In the genomic region with DNA sequence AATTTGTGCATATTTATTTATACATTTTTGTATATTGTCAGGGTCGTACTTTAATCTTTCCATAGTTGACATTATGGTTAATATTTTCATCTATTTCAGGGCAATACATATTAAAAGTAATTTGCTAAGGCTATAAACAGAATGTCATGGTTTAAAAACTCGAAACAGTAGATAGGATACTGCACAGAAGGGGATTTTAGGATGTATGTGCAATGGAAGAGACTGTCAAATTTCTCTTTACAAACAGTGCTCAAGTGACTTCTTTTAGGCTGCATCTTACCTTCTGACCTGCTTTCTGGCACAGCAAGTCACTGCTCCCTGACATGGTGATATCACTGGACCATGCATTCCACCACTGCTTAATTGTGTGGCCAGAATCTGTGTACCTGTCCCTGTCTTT, we compare ENCODE assay signal across 23 cellular contexts.
"Had no signal": no experiment of that assay in that cellular context is flagged by ENCODE, and none has a peak within 500 bp of the region (broad histone marks: within the 10 kb centered on the region; RNA-seq: fewer than 3 reads in every experiment).

No MANE protein-coding gene starts in this region.

- H3K36me3 ChIP-seq: colonic mucosa, esophagus squamous epithelium, gastrocnemius medialis, heart right ventricle, left lung, lower lobe of right lung had no signal

- H3K27me3 Mint-ChIP-seq: dendritic cell treated with granulocyte-macrophage colony-stimulating factor and Interleukin-4, amounts not matched to agents 40 ng/mL and 50 ng/mL, for 4 days; effector memory CD8-positive, alpha-beta T cell had no signal

- DNase-seq: colonic mucosa; cortex of kidney; effector CD8-positive, alpha-beta T cell; effector memory CD8-positive, alpha-beta T cell; endodermal cell; erythroblast; esophagus squamous epithelium; foreskin fibroblast; foreskin melanocyte; gastrocnemius medialis; glutamatergic neuron; head of caudate nucleus; heart right ventricle; hippocampal formation; left cardiac atrium; left lung; left ventricle myocardium superior; lower lobe of right lung; mesenchymal stem cell; midbrain had no signal

- H3K9me3 ChIP-seq: colonic mucosa, esophagus squamous epithelium, gastrocnemius medialis, heart right ventricle, left lung, lower lobe of right lung had no signal

- ATAC-seq: effector memory CD8-positive, alpha-beta T cell; esophagus mucosa; gastrocnemius medialis; heart right ventricle; left cardiac atrium; left lung; left ventricle myocardium superior; lower lobe of right lung had no signal

- H3K4me3 Mint-ChIP-seq: dendritic cell treated with granulocyte-macrophage colony-stimulating factor and Interleukin-4, amounts not matched to agents 40 ng/mL and 50 ng/mL, for 4 days; effector memory CD8-positive, alpha-beta T cell; endodermal cell had no signal

- H3K27ac ChIP-seq: colonic mucosa, epithelial cell of prostate, esophagus squamous epithelium, gastrocnemius medialis, heart right ventricle, left lung, lower lobe of right lung had no signal

- H3K27ac Mint-ChIP-seq: dendritic cell treated with granulocyte-macrophage colony-stimulating factor and Interleukin-4, amounts not matched to agents 40 ng/mL and 50 ng/mL, for 4 days; effector memory CD8-positive, alpha-beta T cell; endodermal cell had no signal

- H3K4me3 ChIP-seq: colonic mucosa, esophagus squamous epithelium, gastrocnemius medialis, heart right ventricle, left lung, lower lobe of right lung had no signal

- H3K9me3 Mint-ChIP-seq: dendritic cell treated with granulocyte-macrophage colony-stimulating factor and Interleukin-4, amounts not matched to agents 40 ng/mL and 50 ng/mL, for 4 days; effector memory CD8-positive, alpha-beta T cell; endodermal cell had no signal
